Comparison of ENCODE assay signal across 18 cellular contexts in the genomic region with DNA sequence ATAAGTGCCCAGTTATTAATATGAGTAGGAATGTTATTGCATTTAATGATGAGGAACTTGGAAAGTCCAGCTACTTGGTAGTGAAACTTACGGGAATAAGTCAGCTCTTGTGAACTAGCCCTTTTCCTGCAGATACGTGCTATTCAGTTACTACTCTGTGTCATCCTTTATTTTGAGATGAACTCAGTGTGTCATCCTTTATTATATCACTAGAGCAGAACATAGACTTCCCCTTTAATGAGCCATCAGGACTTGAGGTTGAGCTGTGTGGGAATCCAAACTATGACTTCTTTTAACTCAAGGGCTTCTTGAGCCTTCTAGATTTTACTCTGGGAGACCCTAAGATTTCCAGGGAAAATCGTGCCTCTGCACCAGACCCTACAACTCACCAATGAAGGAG. TPM values are rescaled to one million over a fixed set of nuclear protein-coding genes. Genes with fewer than 3 reads are reported as not detected.
A peak's percentile ranks its signal among the peaks of the same experiment; 100 is the strongest.
DNase-seq lines count a peak whose midpoint lies in the region; ATAC-seq, FAIRE-seq and TF ChIP-seq lines count a peak whose summit lies in the region.
"Had no signal": no experiment of that assay in that cellular context is flagged by ENCODE, and none has a peak within 500 bp of the region (broad histone marks: within the 10 kb centered on the region; RNA-seq: fewer than 3 reads in every experiment).

No MANE protein-coding gene starts in this region.

- no peak overlapping the region for H4K12ac ChIP-seq in trophoblast cell (ENCODE audit: low read depth, low read length)

- H3K27me3 ChIP-seq in IMR-90 (ENCODE audit: control insufficient read depth, insufficient read depth, low read length) (peaks cover 5% of the 10 kb centered on the region), right cardiac atrium (ENCODE audit: control insufficient read depth, insufficient read depth) (no peaks in the 10 kb centered on the region), trophoblast cell (ENCODE audit: insufficient read depth, low read length) (no peaks in the 10 kb centered on the region)

- H2BK12ac ChIP-seq in trophoblast cell (ENCODE audit: low read length): peak overlapping the region; percentile 23

- H4K8ac ChIP-seq in IMR-90 (ENCODE audit: low read depth in 2 of 2, low read length in 2 of 2): no peak overlapping the region
- no peak overlapping the region for H4K8ac ChIP-seq in trophoblast cell (ENCODE audit: low read depth, low read length)

- dilution Hi-C loops in IMR-90 (cut with HindIII; ENCODE audit: low sequenced_read_pairs, unreplicated experiment): no loop called here

- H3K9me3 ChIP-seq in IMR-90 (ENCODE audit: control insufficient read depth, insufficient read depth, low read length) (no peaks in the 10 kb centered on the region), right cardiac atrium (ENCODE audit: control insufficient read depth, low read length) (no peaks in the 10 kb centered on the region), trophoblast cell (ENCODE audit: insufficient read depth, low read depth, low read length) (no peaks in the 10 kb centered on the region)

- no peak overlapping the region for H2AK9ac ChIP-seq in IMR-90 (replicated peaks; ENCODE audit: low read depth, low read length, poor library complexity)

- H3K4me3 ChIP-seq in IMR-90 (ENCODE audit: insufficient read depth, low read depth, low read length) (no peak overlapping the region), right cardiac atrium (ENCODE audit: low read length) (peak overlapping the region; percentile 45), trophoblast cell (ENCODE audit: low read depth, low read length) (peak overlapping the region; percentile 60)

- H3K9ac ChIP-seq in IMR-90 (ENCODE audit: low read depth, low read length) (no peak overlapping the region), trophoblast cell (ENCODE audit: low read length) (peak overlapping the region; percentile 6)

- no peak for TF ChIP-seq CTCF in IMR-90 (conservative IDR thresholded peaks at IDR 0.05; ENCODE audit: low read depth, low read length)

- peaks cover 27% of the 10 kb centered on the region for H3K79me2 ChIP-seq in trophoblast cell (ENCODE audit: control insufficient read depth, insufficient read depth, low read length, poor library complexity)

- TF ChIP-seq POLR2A in IMR-90 (IDR thresholded peaks at IDR 0.05; ENCODE audit: low read depth, low read length): no peak

- H4K5ac ChIP-seq in IMR-90 (ENCODE audit: low read depth, low read length): no peak overlapping the region

- H3K27ac ChIP-seq in IMR-90 (ENCODE audit: insufficient read depth, low read length) (no peak overlapping the region), right cardiac atrium (ENCODE audit: low read length) (peak overlapping the region; percentile 87), trophoblast cell (ENCODE audit: low read depth, low read length) (peak overlapping the region; percentile 58)
- H3K27ac ChIP-seq: C4-2B had no signal

- BruUV-seq in IMR-90 (replicated peaks; lab: Mats Ljungman, UMichigan): no TSS peak

- no peak overlapping the region for H2AK5ac ChIP-seq in IMR-90 (ENCODE audit: low read depth, low read length)
- H2AK5ac ChIP-seq in trophoblast cell (ENCODE audit: low read length): no peak overlapping the region

- in situ Hi-C loops in IMR-90 (cut with MboI; ENCODE audit: low sequenced_read_pairs): no loop called here

- FAIRE-seq in frontal cortex (lab: Jason Lieb, UNC): no peak
- FAIRE-seq: D721Med had no signal

- intact Hi-C loops in IMR-90 (cut with micrococcal nuclease) (no loop called here), right cardiac atrium (cut with DNase I) (loop anchor here in 2 of 4 donors (5.0 to 10.0 kb wide), 2 partner anchors 69 to 113 kb away; no protein-coding TSS in a partner anchor)

- ATAC-seq in IMR-90 (ENCODE audit: low read depth): no peak
- no peak for ATAC-seq in right cardiac atrium
- no peak for ATAC-seq in HG03108 (IDR thresholded peaks at IDR 0.05; ENCODE audit: unreplicated experiment)
- ATAC-seq: SK-N-SH treated with all-trans-retinoic acid at 6 μM for 48 hours had no signal

- no peak for TF ChIP-seq RAD21 in IMR-90 (IDR thresholded peaks at IDR 0.05; ENCODE audit: low read length)

- no peaks in the 10 kb centered on the region for H3K79me1 ChIP-seq in IMR-90 (ENCODE audit: low read depth in 1 of 2, low read length in 2 of 2)
- H3K79me1 ChIP-seq in trophoblast cell (ENCODE audit: low read length): peaks cover 33% of the 10 kb centered on the region

- no peaks in the 10 kb centered on the region for H4K20me1 ChIP-seq in IMR-90 (ENCODE audit: insufficient read depth, low read length)

- no peak overlapping the region for H3K14ac ChIP-seq in IMR-90 (replicated peaks; ENCODE audit: low read depth, low read length)
- peak overlapping the region; percentile 36 for H3K14ac ChIP-seq in trophoblast cell (ENCODE audit: low read length)

- CTCF ChIA-PET in IMR-90 (lab: Yijun Ruan, JAX): interaction anchor here (0.6 kb wide), 1 partner anchor 74 kb away, joined by 3 read pairs; no protein-coding TSS in a partner anchor

- no peak overlapping the region for H2BK20ac ChIP-seq in IMR-90 (ENCODE audit: low read depth, low read length)

- H2AFZ ChIP-seq in IMR-90 (replicated peaks; ENCODE audit: low read length, poor library complexity) (no peak overlapping the region), trophoblast cell (ENCODE audit: insufficient read depth, low read length, poor library complexity) (no peak overlapping the region)

- H2BK5ac ChIP-seq in IMR-90 (ENCODE audit: low read depth, low read length, poor library complexity, severe bottlenecking): no peak overlapping the region
- H2BK5ac ChIP-seq in trophoblast cell (ENCODE audit: low read depth, low read length, poor library complexity): no peak overlapping the region

- H2BK120ac ChIP-seq in IMR-90 (ENCODE audit: low read depth, low read length): no peak overlapping the region
- no peak overlapping the region for H2BK120ac ChIP-seq in trophoblast cell (ENCODE audit: insufficient read depth, low read length, poor library complexity)

- H3K4me2 ChIP-seq in IMR-90 (ENCODE audit: low read depth, low read length) (no peak overlapping the region), trophoblast cell (ENCODE audit: low read length) (peak overlapping the region; percentile 61)

- DNase-seq in ELR (ENCODE audit: low read depth) (peak; percentile 14), IMR-90 (peak; percentile 35), right cardiac atrium (no peak), trophoblast cell (no peak), frontal cortex (ENCODE audit: low spot score in 2 of 2) (no peak), NCI-H2081 (lab: John Stamatoyannopoulos, UW) (no peak), NCI-H2081 treated with DMSO at 0.1 percent for 48 hours (lab: John Stamatoyannopoulos, UW) (no peak)
- DNase-seq: HCEC 1CT; NCI-H1105; NCI-H748 treated with DMSO at 0.1 percent for 48 hours; NK-92 treated with Interleukin-12 subunit alpha and Interleukin-12 subunit beta, amount 100 ng/mL, for 24 hours; SHP77 treated with DMSO at 0.1 percent for 48 hours had no signal

- H2BK15ac ChIP-seq in IMR-90 (ENCODE audit: low read depth, low read length): no peak overlapping the region

- H3K36me3 ChIP-seq in IMR-90 (ENCODE audit: control insufficient read depth, insufficient read depth, low read length): no peaks in the 10 kb centered on the region
- peaks cover 24 to 40% of the 10 kb centered on the region in 2 experiments for H3K36me3 ChIP-seq in trophoblast cell (ENCODE audit: control insufficient read depth in 1 of 2, insufficient read depth in 2 of 2, low read length in 2 of 2)

- H3K23ac ChIP-seq in IMR-90 (ENCODE audit: low read depth, low read length) (no peak overlapping the region), trophoblast cell (ENCODE audit: low read length) (no peak overlapping the region)

- POLR2A ChIA-PET in IMR-90 (lab: Charles Lee; ENCODE audit: unreplicated experiment): no interaction called here

- no CpG with 5 or more reads among the region's 3 CpGs for WGBS in IMR-90 (ENCODE audit: extremely low coverage in 2 of 2, insufficient read length in 1 of 2), 2 experiments
- 59% methylated on average over 3 of the region's 3 CpGs for WGBS in right cardiac atrium
- no CpG with 5 or more reads among the region's 3 CpGs for WGBS in trophoblast cell (ENCODE audit: extremely low coverage, insufficient coverage, insufficient read length)

- no peaks in the 10 kb centered on the region for H3K9me1 ChIP-seq in IMR-90 (ENCODE audit: insufficient read depth, low read length)

- no peak overlapping the region for H3K56ac ChIP-seq in IMR-90 (ENCODE audit: extremely low read depth, insufficient read depth, low read length)

- H3K18ac ChIP-seq in IMR-90 (ENCODE audit: low read depth, low read length) (no peak overlapping the region), trophoblast cell (ENCODE audit: low read length) (peak overlapping the region; percentile 55)

- H4K91ac ChIP-seq in IMR-90 (ENCODE audit: insufficient read depth, low read depth, low read length) (no peak overlapping the region), trophoblast cell (ENCODE audit: low read depth, low read length) (no peak overlapping the region)

- H3K4ac ChIP-seq in IMR-90 (ENCODE audit: low read depth, low read length): no peak overlapping the region
- H3K4ac ChIP-seq in trophoblast cell (ENCODE audit: low read depth, low read length): no peak overlapping the region

- H3K4me1 ChIP-seq in IMR-90 (ENCODE audit: control insufficient read depth, insufficient read depth, low read length) (peaks cover 2% of the 10 kb centered on the region; the same call in 1 of the 2 replicates), right cardiac atrium (ENCODE audit: control insufficient read depth, insufficient read depth, low read length) (no peaks in the 10 kb centered on the region), trophoblast cell (ENCODE audit: control insufficient read depth in 1 of 2, insufficient read depth in 2 of 2, low read length in 2 of 2) (peaks cover 13 to 16% of the 10 kb centered on the region in 2 experiments)

TF ChIP-seq in IMR-90, 13 proteins besides CTCF, POLR2A, EP300 and RAD21 (continues in another document):
- TF ChIP-seq MXI1 (IDR thresholded peaks at IDR 0.05; ENCODE audit: borderline replicate concordance, low read depth, low read length) (no peak), BHLHE40 (IDR thresholded peaks at IDR 0.05; ENCODE audit: low read depth, low read length) (no peak)

RNA-seq across cellular contexts. Expression of a gene that starts 3.6 kb away (rescaled TPM):
- total RNA-seq in IMR-90 (2012; rRNA removed) (0.83 and 1.1 TPM in 2 replicates), right cardiac atrium (over 10,000 TPM in 3 of 4 donors, 1,000 to 10,000 TPM in 1; 9,200 to 14,744 (median 13,223) TPM), frontal cortex (0.41 TPM)
- polyA plus RNA-seq in IMR-90 (2012; rRNA removed) (1.9 and 2.8 TPM in 2 replicates), right cardiac atrium (12,784 TPM)
- 0.63 and 1.7 TPM in 2 replicates for polyA plus RNA-seq in IMR-90 (2012; cell fraction: cytosol; rRNA removed)
- polyA plus RNA-seq in IMR-90 (2012; cell fraction: nucleus; rRNA removed; ENCODE audit: low replicate concordance): 1.2 TPM in 2 replicates
- 2,818 and 2,928 TPM in 2 replicates for polyA plus RNA-seq in trophoblast cell (2013)
- total RNA-seq: OCI-LY7 had no signal

RNA-seq across cellular contexts. Expression of a gene that starts 36.9 kb away (rescaled TPM):
- total RNA-seq in IMR-90 (2012; rRNA removed) (not detected in 2 replicates), right cardiac atrium (10 to 100 TPM in 2 of 4 donors, 1 to 10 TPM in 2; 2.0 to 34.1 (median 14.0) TPM), frontal cortex (6.5 TPM)
- polyA plus RNA-seq in IMR-90 (2012; rRNA removed) (not detected in 2 replicates), right cardiac atrium (7.4 TPM)
- polyA plus RNA-seq in IMR-90 (2012; cell fraction: cytosol; rRNA removed): not detected in 2 replicates
- 0.02 TPM in 1 of 2 replicates, not detected in the other for polyA plus RNA-seq in IMR-90 (2012; cell fraction: nucleus; rRNA removed; ENCODE audit: low replicate concordance)
- 8.7 and 9.7 TPM in 2 replicates for polyA plus RNA-seq in trophoblast cell (2013)
- total RNA-seq: NCI-H460, OCI-LY7 had no signal

Comparison
In these comparisons a context has a peak if more than half of its experiments do, and no peak if none do; other contexts are left out.
1. DNase-seq: peak in ELR (single experiment) and IMR-90 (single experiment); none in right cardiac atrium (0 of 3), trophoblast cell (0 of 2), frontal cortex (0 of 2), NCI-H2081 (0 of 2) and NCI-H2081 treated with DMSO at 0.1 percent for 48 hours (single experiment).
2. RNA of a gene that starts 3.6 kb away (total RNA-seq): 9,200 to 14,744 TPM in right cardiac atrium; 0.83 to 1.1 TPM in IMR-90 and 0.41 TPM in frontal cortex (single experiment); every median in the first group is over 1,000 times any median in the second.